Comparison of ENCODE assay signal across 1 cellular context in the genomic region with DNA sequence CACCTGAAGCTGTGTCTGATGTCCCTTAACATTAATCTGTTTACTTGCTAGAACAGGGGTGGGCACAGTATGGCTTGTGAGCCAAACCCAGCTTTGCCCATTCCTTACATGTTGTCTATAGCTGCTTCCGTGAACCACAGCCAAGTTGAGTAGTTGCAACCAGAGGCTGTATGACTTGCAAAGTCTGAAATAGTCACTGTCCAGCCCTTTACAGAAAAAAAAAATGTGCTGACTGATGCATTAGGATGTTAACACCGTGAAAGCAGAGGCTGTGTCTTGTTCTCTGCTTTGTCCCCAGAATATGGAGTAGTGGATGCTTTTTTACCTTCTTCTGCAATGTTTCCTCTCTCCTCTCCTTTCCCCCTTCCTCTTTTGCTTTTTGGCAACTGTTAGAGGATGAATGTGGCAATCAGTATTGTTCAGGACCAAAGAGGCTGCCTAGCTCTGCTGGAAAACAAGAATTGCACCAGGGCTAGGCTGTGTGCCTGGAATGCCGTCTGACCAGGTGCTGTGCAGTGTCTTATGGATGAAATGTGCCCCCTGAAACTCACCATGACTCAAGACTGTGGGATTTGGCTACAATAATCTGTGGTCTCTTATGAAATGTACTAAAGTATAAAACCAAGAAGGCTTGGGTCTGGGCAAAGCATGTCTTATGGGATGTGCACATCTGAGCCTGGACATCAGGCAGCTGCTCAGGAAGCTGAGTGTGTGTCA.
A peak's percentile ranks its signal among the peaks of the same experiment; 100 is the strongest.
TF ChIP-seq lines count a peak whose summit lies in the region.

No MANE protein-coding gene starts in this region.

TF ChIP-seq in SK-N-SH, 30 proteins besides CTCF, POLR2A, EP300 and RAD21 (continued from another document):
- no peak for TF ChIP-seq GATA2 (CRISPR knock-in tag; IDR thresholded peaks at IDR 0.05)
- no peak for TF ChIP-seq REST (IDR thresholded peaks at IDR 0.05; ENCODE audit: low read depth, low read length)
- TF ChIP-seq ELF1 (IDR thresholded peaks at IDR 0.05) = no peak
- TF ChIP-seq, protein P1, sequence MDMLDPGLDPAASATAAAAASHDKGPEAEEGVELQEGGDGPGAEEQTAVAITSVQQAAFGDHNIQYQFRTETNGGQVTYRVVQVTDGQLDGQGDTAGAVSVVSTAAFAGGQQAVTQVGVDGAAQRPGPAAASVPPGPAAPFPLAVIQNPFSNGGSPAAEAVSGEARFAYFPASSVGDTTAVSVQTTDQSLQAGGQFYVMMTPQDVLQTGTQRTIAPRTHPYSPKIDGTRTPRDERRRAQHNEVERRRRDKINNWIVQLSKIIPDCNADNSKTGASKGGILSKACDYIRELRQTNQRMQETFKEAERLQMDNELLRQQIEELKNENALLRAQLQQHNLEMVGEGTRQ (IDR thresholded peaks at IDR 0.05; ENCODE audit: borderline replicate concordance, low read depth, low read length) = no peak
- TF ChIP-seq FOXM1 (IDR thresholded peaks at IDR 0.05; ENCODE audit: low read depth) = no peak
- no peak for TF ChIP-seq SMC3 (IDR thresholded peaks at IDR 0.05; ENCODE audit: low read depth, low read length)
- TF ChIP-seq USF1 (IDR thresholded peaks at IDR 0.05; ENCODE audit: borderline replicate concordance, low read depth) = no peak
- no peak for TF ChIP-seq IRF3 (IDR thresholded peaks at IDR 0.05; ENCODE audit: low read depth, low read length)
- no peak for TF ChIP-seq EZH2phosphoT487 (IDR thresholded peaks at IDR 0.05; ENCODE audit: borderline replicate concordance, low read depth)
- TF ChIP-seq PBX3 (IDR thresholded peaks at IDR 0.05) = peak; percentile 36; the same call in 1 of the 2 replicates
- TF ChIP-seq FOSL2 (IDR thresholded peaks at IDR 0.05; ENCODE audit: borderline replicate concordance, low read depth) = no peak
- no peak for TF ChIP-seq POLR2AphosphoS5 (IDR thresholded peaks at IDR 0.05; ENCODE audit: low read depth, low read length)
- TF ChIP-seq JUND (IDR thresholded peaks at IDR 0.05) = no peak
- TF ChIP-seq, protein P2, sequence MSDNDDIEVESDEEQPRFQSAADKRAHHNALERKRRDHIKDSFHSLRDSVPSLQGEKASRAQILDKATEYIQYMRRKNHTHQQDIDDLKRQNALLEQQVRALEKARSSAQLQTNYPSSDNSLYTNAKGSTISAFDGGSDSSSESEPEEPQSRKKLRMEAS (IDR thresholded peaks at IDR 0.05; ENCODE audit: low read depth) = no peak
- no peak for TF ChIP-seq FOXJ3 (CRISPR knock-in tag; IDR thresholded peaks at IDR 0.05)
- TF ChIP-seq TCF12 (IDR thresholded peaks at IDR 0.05) = peak; percentile 80
